ENCODE assay signal across 21 cellular contexts in the genomic region with DNA sequence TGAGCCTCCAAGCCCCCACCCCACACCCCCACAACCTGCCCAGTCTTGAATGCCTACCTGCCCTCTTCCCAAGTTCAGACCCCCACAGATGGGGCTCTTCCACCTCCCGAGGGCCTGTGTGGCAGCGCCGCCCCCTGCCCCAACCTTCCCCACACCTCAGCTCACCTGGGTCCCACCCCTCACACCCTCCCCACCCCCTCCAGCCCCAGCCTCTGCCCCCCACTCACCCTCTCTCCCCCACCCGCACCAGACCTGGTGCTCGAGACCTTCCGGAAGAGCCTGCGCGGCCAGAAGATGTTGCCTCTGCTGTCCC. TPM values are rescaled to one million over a fixed set of nuclear protein-coding genes. Genes with fewer than 3 reads are reported as not detected.
A peak's percentile ranks its signal among the peaks of the same experiment; 100 is the strongest.
DNase-seq lines count a peak whose midpoint lies in the region; ATAC-seq and TF ChIP-seq lines count a peak whose summit lies in the region.
"Had no signal": no experiment of that assay in that cellular context is flagged by ENCODE, and none has a peak within 500 bp of the region (broad histone marks: within the 10 kb centered on the region; RNA-seq: fewer than 3 reads in every experiment).

No MANE protein-coding gene starts in this region.

- H4K20me1 ChIP-seq in GM23338 (replicated peaks; ENCODE audit: insufficient read depth), result no peaks in the 10 kb centered on the region

- H3K4me1 ChIP-seq in GM23338 (ENCODE audit: insufficient read depth) (no peaks in the 10 kb centered on the region), uterus (peaks cover 0 to 8% of the 10 kb centered on the region in 2 donors)
- H3K4me1 ChIP-seq: BE2C, Caco-2 had no signal

- H3K4me1 Mint-ChIP-seq in GM23338 (no peaks in the 10 kb centered on the region; the same call in 2 of the 3 replicates), T-helper 17 cell (peaks cover 2% of the 10 kb centered on the region), natural killer cell (peaks cover 6 to 15% of the 10 kb centered on the region in 2 donors)
- H3K4me1 Mint-ChIP-seq in stimulated activated effector memory CD8-positive, alpha-beta T cell treated with anti-CD3 and anti-CD28 coated beads, Interleukin-12 subunit alpha, Interleukin-12 subunit beta, amount 100 ng/mL, for 72 hours, result peaks cover 27% of the 10 kb centered on the region

- no peaks in the 10 kb centered on the region for H3F3A ChIP-seq in GM23338 (replicated peaks; ENCODE audit: low read depth)

- H3K27ac ChIP-seq in GM23338 (ENCODE audit: low read depth) (no peak overlapping the region), uterus (no peak overlapping the region)
- H3K27ac ChIP-seq: C4-2B, GM23248 had no signal

- H2AFZ ChIP-seq in GM23338, result no peak overlapping the region
- H2AFZ ChIP-seq: GM23248 had no signal

- DNase-seq in GM23338 (ENCODE audit: low spot score) (peak; percentile 5), T-helper 17 cell (no peak), natural killer cell (no peak), left colon (no peak), uterus (no peak)
- DNase-seq in stimulated activated effector memory CD8-positive, alpha-beta T cell treated with anti-CD3 and anti-CD28 coated beads, Interleukin-12 subunit alpha, Interleukin-12 subunit beta, amount 100 ng/mL, for 72 hours (ENCODE audit: low spot score in 2 of 2), result no peak
- DNase-seq: ACHN, Caco-2, DMS153, DMS79, GDM1, GM23248, HFFc6 had no signal

- H3K36me3 Mint-ChIP-seq in GM23338 (ENCODE audit: low read depth) (peaks cover 1% of the 10 kb centered on the region; the same call in 2 of the 3 replicates), T-helper 17 cell (ENCODE audit: low read depth) (no peaks in the 10 kb centered on the region), natural killer cell (no peaks in the 10 kb centered on the region)
- H3K36me3 Mint-ChIP-seq in stimulated activated effector memory CD8-positive, alpha-beta T cell treated with anti-CD3 and anti-CD28 coated beads, Interleukin-12 subunit alpha, Interleukin-12 subunit beta, amount 100 ng/mL, for 72 hours, result peaks cover 56% of the 10 kb centered on the region

- H3K4me3 ChIP-seq in GM23338 (no peak overlapping the region), uterus (no peak overlapping the region)
- H3K4me3 ChIP-seq: GM23248 had no signal

- no peak overlapping the region for H3K4me3 Mint-ChIP-seq in GM23338
- no peak overlapping the region for H3K4me3 Mint-ChIP-seq in T-helper 17 cell
- no peak overlapping the region for H3K4me3 Mint-ChIP-seq in natural killer cell
- H3K4me3 Mint-ChIP-seq in stimulated activated effector memory CD8-positive, alpha-beta T cell treated with anti-CD3 and anti-CD28 coated beads, Interleukin-12 subunit alpha, Interleukin-12 subunit beta, amount 100 ng/mL, for 72 hours, result no peak overlapping the region
- H3K4me3 Mint-ChIP-seq: CD4-positive, alpha-beta T cell; HFFc6; IgD-negative memory B cell had no signal

- ATAC-seq in GM23338 (no peak), T-helper 17 cell (no peak), natural killer cell (no peak), left colon (no peak), HG03039 (IDR thresholded peaks at IDR 0.05; ENCODE audit: unreplicated experiment) (no peak)
- no peak for ATAC-seq in stimulated activated effector memory CD8-positive, alpha-beta T cell treated with anti-CD3 and anti-CD28 coated beads, Interleukin-12 subunit alpha, Interleukin-12 subunit beta, amount 100 ng/mL, for 72 hours
- ATAC-seq: HCT116 had no signal

- H3K36me3 ChIP-seq in GM23338 (ENCODE audit: insufficient read depth) (no peaks in the 10 kb centered on the region), uterus (no peaks in the 10 kb centered on the region)
- H3K36me3 ChIP-seq: BE2C had no signal

- H3K27me3 Mint-ChIP-seq in GM23338 (ENCODE audit: insufficient read depth, low read depth, poor library complexity) (peaks cover 3% of the 10 kb centered on the region), T-helper 17 cell (no peaks in the 10 kb centered on the region), natural killer cell (ENCODE audit: low read depth in 2 of 2) (no peaks in the 10 kb centered on the region)
- H3K27me3 Mint-ChIP-seq: CD4-positive, alpha-beta T cell; IgD-negative memory B cell had no signal

- H3K27ac Mint-ChIP-seq in GM23338 (no peak overlapping the region), T-helper 17 cell (peak overlapping the region; percentile 29), natural killer cell (peak overlapping the region; percentile 27 to 51)
- peak overlapping the region; percentile 66 for H3K27ac Mint-ChIP-seq in stimulated activated effector memory CD8-positive, alpha-beta T cell treated with anti-CD3 and anti-CD28 coated beads, Interleukin-12 subunit alpha, Interleukin-12 subunit beta, amount 100 ng/mL, for 72 hours
- H3K27ac Mint-ChIP-seq: CD4-positive, alpha-beta T cell; HFFc6; IgD-negative memory B cell had no signal

- H3K9me2 ChIP-seq in GM23338 (ENCODE audit: insufficient read depth), result no peaks in the 10 kb centered on the region

- no peaks in the 10 kb centered on the region for H3K9me3 ChIP-seq in T-helper 17 cell (ENCODE audit: control insufficient read depth, low read length, poor library complexity, severe bottlenecking)
- H3K9me3 ChIP-seq in uterus, result no peaks in the 10 kb centered on the region
- H3K9me3 ChIP-seq: BE2C had no signal

- peaks cover 24% of the 10 kb centered on the region for H3K9me3 Mint-ChIP-seq in GM23338
- peaks cover 0 to 7% of the 10 kb centered on the region in 2 donors for H3K9me3 Mint-ChIP-seq in natural killer cell
- peaks cover 7% of the 10 kb centered on the region for H3K9me3 Mint-ChIP-seq in stimulated activated effector memory CD8-positive, alpha-beta T cell treated with anti-CD3 and anti-CD28 coated beads, Interleukin-12 subunit alpha, Interleukin-12 subunit beta, amount 100 ng/mL, for 72 hours

- H3K27me3 ChIP-seq in GM23338 (ENCODE audit: insufficient read depth) (no peaks in the 10 kb centered on the region), uterus (no peaks in the 10 kb centered on the region)

- no peak for TF ChIP-seq CTCF in GM23338 (conservative IDR thresholded peaks at IDR 0.05; ENCODE audit: low read depth in 2 of 2)
- no peak for TF ChIP-seq CTCF in natural killer cell (IDR thresholded peaks at IDR 0.05)
- TF ChIP-seq CTCF in uterus (IDR thresholded peaks at IDR 0.05), result no peak

- intact Hi-C loops in natural killer cell (cut with micrococcal nuclease), result no loop called here
- intact Hi-C loops in left colon (cut with DNase I, micrococcal nuclease), result no loop called here
- intact Hi-C loops in uterus (cut with DNase I; ENCODE audit: low total_unique reads), result no loop called here

- H3K79me2 ChIP-seq in GM23338 (replicated peaks; ENCODE audit: insufficient read depth), result no peaks in the 10 kb centered on the region

- no peak for TF ChIP-seq POLR2A in uterus (IDR thresholded peaks at IDR 0.05)

- H3K4me2 ChIP-seq in GM23338, result no peak overlapping the region

TF ChIP-seq in GM23338, 12 proteins besides CTCF, POLR2A, EP300 and RAD21 (continues in another document):
- TF ChIP-seq JUNB (IDR thresholded peaks at IDR 0.05; ENCODE audit: unreplicated experiment) (no peak), EZH2phosphoT487 (IDR thresholded peaks at IDR 0.05; ENCODE audit: unreplicated experiment) (no peak), EZH2 (IDR thresholded peaks at IDR 0.05; ENCODE audit: low read depth, unreplicated experiment) (no peak), CREB1 (CRISPR knock-in tag; IDR thresholded peaks at IDR 0.05; ENCODE audit: low read depth) (no peak), STAT1 (IDR thresholded peaks at IDR 0.05; ENCODE audit: unreplicated experiment) (no peak)

RNA-seq across cellular contexts. Expression of a gene that starts 9.2 kb away (rescaled TPM):
- 0.58 and 1.5 TPM in 2 replicates for total RNA-seq in GM23338 (2014; rRNA removed; shearing (Covaris generic))
- polyA plus RNA-seq in GM23338 (2016; fragmentation: Nextera tagmentation; extraction: Ambion mirVana), result 0.56 and 1.1 TPM in 2 replicates
- total RNA-seq in T-helper 17 cell, result 10 to 100 TPM; 47.9 to 80.4 TPM
- total RNA-seq in natural killer cell, result 10 to 100 TPM; 40.3 to 81.9 (median 54.7) TPM
- total RNA-seq in left colon, result 1 to 10 TPM in 1 of 2 donors, under 1 TPM in 1; 0.64 to 3.7 TPM
- 1 to 10 TPM in 1 of 4 donors, under 1 TPM in 1, not detected in 2; 0.37 to 2.6 TPM for total RNA-seq in uterus
- total RNA-seq: Caco-2, GM23248, HepG2, HFFc6 had no signal
- polyA plus RNA-seq: GM23248, HepG2 had no signal

RNA-seq across cellular contexts. Expression of a gene that starts 16.8 kb away (rescaled TPM):
- not detected in 2 replicates for total RNA-seq in GM23338 (2014; rRNA removed; shearing (Covaris generic))
- not detected in 2 replicates for polyA plus RNA-seq in GM23338 (2016; fragmentation: Nextera tagmentation; extraction: Ambion mirVana)
- total RNA-seq in T-helper 17 cell (100 to 1,000 TPM in 1 of 2 donors, 10 to 100 TPM in 1; 94.7 to 127 TPM), natural killer cell (10 to 100 TPM; 14.3 to 26.5 (median 15.7) TPM), left colon (1 to 10 TPM in 1 of 2 donors, under 1 TPM in 1; 0.55 to 1.3 TPM), uterus (1 to 10 TPM in 2 of 4 donors, not detected in 2; 1.3 to 1.5 TPM)
- total RNA-seq: Caco-2, Daoy, GM23248, HepG2 had no signal
- polyA plus RNA-seq: GM23248, HepG2, IgD-negative memory B cell had no signal

RNA-seq across cellular contexts. Expression of a gene that starts 23.5 kb away (rescaled TPM):
- total RNA-seq in GM23338 (2014; rRNA removed; shearing (Covaris generic)), result 0.45 TPM in 1 of 2 replicates, not detected in the other
- not detected in 2 replicates for polyA plus RNA-seq in GM23338 (2016; fragmentation: Nextera tagmentation; extraction: Ambion mirVana)
- total RNA-seq in T-helper 17 cell, result 1 to 10 TPM in 1 of 2 donors, under 1 TPM in 1; 0.86 to 2.5 TPM
- 1 to 10 TPM in 2 of 3 donors, under 1 TPM in 1; 0.23 to 1.7 (median 1.7) TPM for total RNA-seq in natural killer cell
- 1 to 10 TPM; 1.2 to 3.0 TPM for total RNA-seq in left colon
- under 1 TPM in 2 of 4 donors, not detected in 2; 0.35 to 0.51 TPM for total RNA-seq in uterus
- total RNA-seq: Daoy, GM23248, HepG2, HFFc6 had no signal
- polyA plus RNA-seq: GM23248, HepG2, IgD-negative memory B cell had no signal

RNA-seq across cellular contexts. Expression of a gene that starts 34.7 kb away (rescaled TPM):
- 51.6 and 62.6 TPM in 2 replicates for total RNA-seq in GM23338 (2014; rRNA removed; shearing (Covaris generic))
- 45.0 and 49.2 TPM in 2 replicates for polyA plus RNA-seq in GM23338 (2016; fragmentation: Nextera tagmentation; extraction: Ambion mirVana)
- 100 to 1,000 TPM; 129 to 146 TPM for total RNA-seq in T-helper 17 cell
- total RNA-seq in natural killer cell, result 100 to 1,000 TPM; 176 to 211 (median 184) TPM
- total RNA-seq in left colon, result 100 to 1,000 TPM; 235 to 273 TPM
- 100 to 1,000 TPM in 1 of 4 donors, 10 to 100 TPM in 3; 29.7 to 105 (median 50.3) TPM for total RNA-seq in uterus

RNA-seq across cellular contexts. Expression of a gene that starts 34.9 kb away (rescaled TPM):
- total RNA-seq in GM23338 (2014; rRNA removed; shearing (Covaris generic)), result 26.5 and 33.5 TPM in 2 replicates
- 5.5 and 9.3 TPM in 2 replicates for polyA plus RNA-seq in GM23338 (2016; fragmentation: Nextera tagmentation; extraction: Ambion mirVana)
- total RNA-seq in T-helper 17 cell, result 1 to 10 TPM; 8.4 to 9.4 TPM
- total RNA-seq in natural killer cell, result 10 to 100 TPM; 13.7 to 16.5 (median 16.3) TPM
- 1 to 10 TPM; 8.2 to 9.6 TPM for total RNA-seq in left colon
- total RNA-seq in uterus, result 10 to 100 TPM in 3 of 4 donors, 1 to 10 TPM in 1; 1.8 to 23.5 (median 17.6) TPM

Comparison
In these comparisons a context has a peak if more than half of its experiments do, and no peak if none do; other contexts are left out.
1. RNA of a gene that starts 9.2 kb away (total RNA-seq): 47.9 to 80.4 TPM in T-helper 17 cell and 40.3 to 81.9 TPM in natural killer cell; 0.64 to 3.7 TPM in left colon, 0.58 to 1.5 TPM in GM23338 and 0.37 to 2.6 TPM in uterus; every median in the first group is over 4 times any median in the second.
2. RNA of a gene that starts 16.8 kb away (total RNA-seq): 94.7 to 127 TPM in T-helper 17 cell and 14.3 to 26.5 TPM in natural killer cell; 1.3 to 1.5 TPM in uterus, 0.55 to 1.3 TPM in left colon and not detected in GM23338; every median in the first group is over 4 times any median in the second.